In the genomic region with DNA sequence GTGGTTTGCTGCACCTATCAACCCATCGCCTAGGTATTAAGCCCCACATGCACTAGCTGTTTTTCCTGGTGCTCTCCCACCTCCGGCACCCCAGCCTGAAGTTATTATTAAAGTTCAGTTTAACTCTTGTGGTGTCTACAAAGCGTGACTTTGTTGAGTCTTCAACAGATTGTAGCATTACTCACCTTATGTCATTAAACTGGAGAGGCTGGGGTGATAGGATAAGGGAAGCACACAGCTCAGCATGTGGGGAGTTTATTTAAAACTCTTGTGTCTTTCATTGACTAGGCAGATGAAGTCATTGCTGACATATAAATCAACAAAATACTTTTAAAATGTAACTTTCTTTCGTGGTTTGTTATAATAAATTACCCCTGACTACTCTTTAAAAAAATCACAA, we compare ENCODE assay signal across 1 cellular context.
TF ChIP-seq lines count a peak whose summit lies in the region.

No MANE protein-coding gene starts in this region.

TF ChIP-seq in K562, 482 proteins besides CTCF, POLR2A, EP300 and RAD21 (continued from another document and continues in another):
- TF ChIP-seq, protein P1, sequence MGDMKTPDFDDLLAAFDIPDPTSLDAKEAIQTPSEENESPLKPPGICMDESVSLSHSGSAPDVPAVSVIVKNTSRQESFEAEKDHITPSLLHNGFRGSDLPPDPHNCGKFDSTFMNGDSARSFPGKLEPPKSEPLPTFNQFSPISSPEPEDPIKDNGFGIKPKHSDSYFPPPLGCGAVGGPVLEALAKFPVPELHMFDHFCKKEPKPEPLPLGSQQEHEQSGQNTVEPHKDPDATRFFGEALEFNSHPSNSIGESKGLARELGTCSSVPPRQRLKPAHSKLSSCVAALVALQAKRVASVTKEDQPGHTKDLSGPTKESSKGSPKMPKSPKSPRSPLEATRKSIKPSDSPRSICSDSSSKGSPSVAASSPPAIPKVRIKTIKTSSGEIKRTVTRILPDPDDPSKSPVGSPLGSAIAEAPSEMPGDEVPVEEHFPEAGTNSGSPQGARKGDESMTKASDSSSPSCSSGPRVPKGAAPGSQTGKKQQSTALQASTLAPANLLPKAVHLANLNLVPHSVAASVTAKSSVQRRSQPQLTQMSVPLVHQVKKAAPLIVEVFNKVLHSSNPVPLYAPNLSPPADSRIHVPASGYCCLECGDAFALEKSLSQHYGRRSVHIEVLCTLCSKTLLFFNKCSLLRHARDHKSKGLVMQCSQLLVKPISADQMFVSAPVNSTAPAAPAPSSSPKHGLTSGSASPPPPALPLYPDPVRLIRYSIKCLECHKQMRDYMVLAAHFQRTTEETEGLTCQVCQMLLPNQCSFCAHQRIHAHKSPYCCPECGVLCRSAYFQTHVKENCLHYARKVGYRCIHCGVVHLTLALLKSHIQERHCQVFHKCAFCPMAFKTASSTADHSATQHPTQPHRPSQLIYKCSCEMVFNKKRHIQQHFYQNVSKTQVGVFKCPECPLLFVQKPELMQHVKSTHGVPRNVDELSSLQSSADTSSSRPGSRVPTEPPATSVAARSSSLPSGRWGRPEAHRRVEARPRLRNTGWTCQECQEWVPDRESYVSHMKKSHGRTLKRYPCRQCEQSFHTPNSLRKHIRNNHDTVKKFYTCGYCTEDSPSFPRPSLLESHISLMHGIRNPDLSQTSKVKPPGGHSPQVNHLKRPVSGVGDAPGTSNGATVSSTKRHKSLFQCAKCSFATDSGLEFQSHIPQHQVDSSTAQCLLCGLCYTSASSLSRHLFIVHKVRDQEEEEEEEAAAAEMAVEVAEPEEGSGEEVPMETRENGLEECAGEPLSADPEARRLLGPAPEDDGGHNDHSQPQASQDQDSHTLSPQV (IDR thresholded peaks at IDR 0.05), result no peak
- TF ChIP-seq PTTG1 (tag; IDR thresholded peaks at IDR 0.05; ENCODE audit: low read depth) (no peak), NR3C1 (CRISPR knock-in tag; IDR thresholded peaks at IDR 0.05) (no peak), RAD51 (IDR thresholded peaks at IDR 0.05; ENCODE audit: borderline replicate concordance, low read depth) (no peak), DNMT1 (IDR thresholded peaks at IDR 0.05) (no peak), TBL1XR1 (IDR thresholded peaks at IDR 0.05; ENCODE audit: low read length in 2 of 2) (0 out of 4 replicates have a peak, but pooled peaks of 1 of the 2 experiments have one; percentile 15), CBX8 (IDR thresholded peaks at IDR 0.05; ENCODE audit: borderline replicate concordance, extremely low read depth, low read depth, low read length, poor library complexity, severe bottlenecking) (no peak), TARDBP (IDR thresholded peaks at IDR 0.05) (no peak), ZKSCAN8 (CRISPR knock-in tag; IDR thresholded peaks at IDR 0.05) (no peak), SRSF9 (IDR thresholded peaks at IDR 0.05; ENCODE audit: borderline replicate concordance, low read depth, low read length) (no peak), SREBF1 (IDR thresholded peaks at IDR 0.05; ENCODE audit: borderline replicate concordance, low read depth, low read length) (no peak), SLC30A9 (CRISPR knock-in tag; IDR thresholded peaks at IDR 0.05) (no peak), NFE2L1 (tag; IDR thresholded peaks at IDR 0.05; ENCODE audit: borderline replicate concordance, low read depth) (no peak), KLF13 (tag; IDR thresholded peaks at IDR 0.05; ENCODE audit: borderline replicate concordance, low read depth) (no peak), GTF2A2 (tag; IDR thresholded peaks at IDR 0.05) (no peak), OTX1 (CRISPR knock-in tag; IDR thresholded peaks at IDR 0.05) (no peak), CREBBP (IDR thresholded peaks at IDR 0.05; ENCODE audit: low read depth, low read length) (no peak), HDAC1 (IDR thresholded peaks at IDR 0.05) (no peak), SRSF3 (IDR thresholded peaks at IDR 0.05; ENCODE audit: insufficient read depth, low read length) (no peak), KDM4B (IDR thresholded peaks at IDR 0.05; ENCODE audit: borderline replicate concordance in 2 of 2, low read depth in 1 of 2) (no peak), BRF1 (IDR thresholded peaks at IDR 0.05; ENCODE audit: borderline replicate concordance, extremely low read depth, insufficient read length) (no peak), ZC3H11A (IDR thresholded peaks at IDR 0.05; ENCODE audit: low read depth, low read length) (no peak), JUND (IDR thresholded peaks at IDR 0.05; ENCODE audit: borderline replicate concordance, low read depth, low read length) (0 out of 2 replicates have a peak, but pooled peaks have one; percentile 11), JUND (tag; IDR thresholded peaks at IDR 0.05; ENCODE audit: borderline replicate concordance, low read depth, low read length) (no peak; the same call in 2 of the 3 replicates), HDAC3 (IDR thresholded peaks at IDR 0.05; ENCODE audit: borderline replicate concordance, partially characterized antibody) (peak; percentile 27), HNRNPK (IDR thresholded peaks at IDR 0.05; ENCODE audit: low read depth, low read length, poor library complexity, severe bottlenecking) (no peak), YBX1 (IDR thresholded peaks at IDR 0.05) (no peak), HSF4 (CRISPR knock-in tag; IDR thresholded peaks at IDR 0.05; ENCODE audit: borderline replicate concordance) (no peak), RBM39 (optimal IDR thresholded peaks at IDR 0.05; ENCODE audit: low read depth, low read length) (no peak), CEBPB (tag; IDR thresholded peaks at IDR 0.05) (no peak), ARID1B (IDR thresholded peaks at IDR 0.05) (peak; percentile 55), WHSC1 (IDR thresholded peaks at IDR 0.05; ENCODE audit: low read length) (no peak)
- TF ChIP-seq, protein P2, sequence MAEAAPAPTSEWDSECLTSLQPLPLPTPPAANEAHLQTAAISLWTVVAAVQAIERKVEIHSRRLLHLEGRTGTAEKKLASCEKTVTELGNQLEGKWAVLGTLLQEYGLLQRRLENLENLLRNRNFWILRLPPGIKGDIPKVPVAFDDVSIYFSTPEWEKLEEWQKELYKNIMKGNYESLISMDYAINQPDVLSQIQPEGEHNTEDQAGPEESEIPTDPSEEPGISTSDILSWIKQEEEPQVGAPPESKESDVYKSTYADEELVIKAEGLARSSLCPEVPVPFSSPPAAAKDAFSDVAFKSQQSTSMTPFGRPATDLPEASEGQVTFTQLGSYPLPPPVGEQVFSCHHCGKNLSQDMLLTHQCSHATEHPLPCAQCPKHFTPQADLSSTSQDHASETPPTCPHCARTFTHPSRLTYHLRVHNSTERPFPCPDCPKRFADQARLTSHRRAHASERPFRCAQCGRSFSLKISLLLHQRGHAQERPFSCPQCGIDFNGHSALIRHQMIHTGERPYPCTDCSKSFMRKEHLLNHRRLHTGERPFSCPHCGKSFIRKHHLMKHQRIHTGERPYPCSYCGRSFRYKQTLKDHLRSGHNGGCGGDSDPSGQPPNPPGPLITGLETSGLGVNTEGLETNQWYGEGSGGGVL (CRISPR knock-in tag; IDR thresholded peaks at IDR 0.05), result no peak
- TF ChIP-seq, protein P3, sequence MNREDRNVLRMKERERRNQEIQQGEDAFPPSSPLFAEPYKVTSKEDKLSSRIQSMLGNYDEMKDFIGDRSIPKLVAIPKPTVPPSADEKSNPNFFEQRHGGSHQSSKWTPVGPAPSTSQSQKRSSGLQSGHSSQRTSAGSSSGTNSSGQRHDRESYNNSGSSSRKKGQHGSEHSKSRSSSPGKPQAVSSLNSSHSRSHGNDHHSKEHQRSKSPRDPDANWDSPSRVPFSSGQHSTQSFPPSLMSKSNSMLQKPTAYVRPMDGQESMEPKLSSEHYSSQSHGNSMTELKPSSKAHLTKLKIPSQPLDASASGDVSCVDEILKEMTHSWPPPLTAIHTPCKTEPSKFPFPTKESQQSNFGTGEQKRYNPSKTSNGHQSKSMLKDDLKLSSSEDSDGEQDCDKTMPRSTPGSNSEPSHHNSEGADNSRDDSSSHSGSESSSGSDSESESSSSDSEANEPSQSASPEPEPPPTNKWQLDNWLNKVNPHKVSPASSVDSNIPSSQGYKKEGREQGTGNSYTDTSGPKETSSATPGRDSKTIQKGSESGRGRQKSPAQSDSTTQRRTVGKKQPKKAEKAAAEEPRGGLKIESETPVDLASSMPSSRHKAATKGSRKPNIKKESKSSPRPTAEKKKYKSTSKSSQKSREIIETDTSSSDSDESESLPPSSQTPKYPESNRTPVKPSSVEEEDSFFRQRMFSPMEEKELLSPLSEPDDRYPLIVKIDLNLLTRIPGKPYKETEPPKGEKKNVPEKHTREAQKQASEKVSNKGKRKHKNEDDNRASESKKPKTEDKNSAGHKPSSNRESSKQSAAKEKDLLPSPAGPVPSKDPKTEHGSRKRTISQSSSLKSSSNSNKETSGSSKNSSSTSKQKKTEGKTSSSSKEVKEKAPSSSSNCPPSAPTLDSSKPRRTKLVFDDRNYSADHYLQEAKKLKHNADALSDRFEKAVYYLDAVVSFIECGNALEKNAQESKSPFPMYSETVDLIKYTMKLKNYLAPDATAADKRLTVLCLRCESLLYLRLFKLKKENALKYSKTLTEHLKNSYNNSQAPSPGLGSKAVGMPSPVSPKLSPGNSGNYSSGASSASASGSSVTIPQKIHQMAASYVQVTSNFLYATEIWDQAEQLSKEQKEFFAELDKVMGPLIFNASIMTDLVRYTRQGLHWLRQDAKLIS (CRISPR knock-in tag; IDR thresholded peaks at IDR 0.05), result no peak
- TF ChIP-seq, protein P4, sequence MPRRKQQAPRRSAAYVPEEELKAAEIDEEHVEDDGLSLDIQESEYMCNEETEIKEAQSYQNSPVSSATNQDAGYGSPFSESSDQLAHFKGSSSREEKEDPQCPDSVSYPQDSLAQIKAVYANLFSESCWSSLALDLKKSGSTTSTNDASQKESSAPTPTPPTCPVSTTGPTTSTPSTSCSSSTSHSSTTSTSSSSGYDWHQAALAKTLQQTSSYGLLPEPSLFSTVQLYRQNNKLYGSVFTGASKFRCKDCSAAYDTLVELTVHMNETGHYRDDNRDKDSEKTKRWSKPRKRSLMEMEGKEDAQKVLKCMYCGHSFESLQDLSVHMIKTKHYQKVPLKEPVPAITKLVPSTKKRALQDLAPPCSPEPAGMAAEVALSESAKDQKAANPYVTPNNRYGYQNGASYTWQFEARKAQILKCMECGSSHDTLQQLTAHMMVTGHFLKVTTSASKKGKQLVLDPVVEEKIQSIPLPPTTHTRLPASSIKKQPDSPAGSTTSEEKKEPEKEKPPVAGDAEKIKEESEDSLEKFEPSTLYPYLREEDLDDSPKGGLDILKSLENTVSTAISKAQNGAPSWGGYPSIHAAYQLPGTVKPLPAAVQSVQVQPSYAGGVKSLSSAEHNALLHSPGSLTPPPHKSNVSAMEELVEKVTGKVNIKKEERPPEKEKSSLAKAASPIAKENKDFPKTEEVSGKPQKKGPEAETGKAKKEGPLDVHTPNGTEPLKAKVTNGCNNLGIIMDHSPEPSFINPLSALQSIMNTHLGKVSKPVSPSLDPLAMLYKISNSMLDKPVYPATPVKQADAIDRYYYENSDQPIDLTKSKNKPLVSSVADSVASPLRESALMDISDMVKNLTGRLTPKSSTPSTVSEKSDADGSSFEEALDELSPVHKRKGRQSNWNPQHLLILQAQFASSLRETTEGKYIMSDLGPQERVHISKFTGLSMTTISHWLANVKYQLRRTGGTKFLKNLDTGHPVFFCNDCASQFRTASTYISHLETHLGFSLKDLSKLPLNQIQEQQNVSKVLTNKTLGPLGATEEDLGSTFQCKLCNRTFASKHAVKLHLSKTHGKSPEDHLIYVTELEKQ (CRISPR knock-in tag; IDR thresholded peaks at IDR 0.05), result no peak
- TF ChIP-seq, protein P5, sequence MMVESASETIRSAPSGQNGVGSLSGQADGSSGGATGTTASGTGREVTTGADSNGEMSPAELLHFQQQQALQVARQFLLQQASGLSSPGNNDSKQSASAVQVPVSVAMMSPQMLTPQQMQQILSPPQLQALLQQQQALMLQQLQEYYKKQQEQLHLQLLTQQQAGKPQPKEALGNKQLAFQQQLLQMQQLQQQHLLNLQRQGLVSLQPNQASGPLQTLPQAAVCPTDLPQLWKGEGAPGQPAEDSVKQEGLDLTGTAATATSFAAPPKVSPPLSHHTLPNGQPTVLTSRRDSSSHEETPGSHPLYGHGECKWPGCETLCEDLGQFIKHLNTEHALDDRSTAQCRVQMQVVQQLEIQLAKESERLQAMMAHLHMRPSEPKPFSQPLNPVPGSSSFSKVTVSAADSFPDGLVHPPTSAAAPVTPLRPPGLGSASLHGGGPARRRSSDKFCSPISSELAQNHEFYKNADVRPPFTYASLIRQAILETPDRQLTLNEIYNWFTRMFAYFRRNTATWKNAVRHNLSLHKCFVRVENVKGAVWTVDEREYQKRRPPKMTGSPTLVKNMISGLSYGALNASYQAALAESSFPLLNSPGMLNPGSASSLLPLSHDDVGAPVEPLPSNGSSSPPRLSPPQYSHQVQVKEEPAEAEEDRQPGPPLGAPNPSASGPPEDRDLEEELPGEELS (CRISPR knock-in tag; IDR thresholded peaks at IDR 0.05; ENCODE audit: borderline replicate concordance), result no peak
- TF ChIP-seq, protein P6, sequence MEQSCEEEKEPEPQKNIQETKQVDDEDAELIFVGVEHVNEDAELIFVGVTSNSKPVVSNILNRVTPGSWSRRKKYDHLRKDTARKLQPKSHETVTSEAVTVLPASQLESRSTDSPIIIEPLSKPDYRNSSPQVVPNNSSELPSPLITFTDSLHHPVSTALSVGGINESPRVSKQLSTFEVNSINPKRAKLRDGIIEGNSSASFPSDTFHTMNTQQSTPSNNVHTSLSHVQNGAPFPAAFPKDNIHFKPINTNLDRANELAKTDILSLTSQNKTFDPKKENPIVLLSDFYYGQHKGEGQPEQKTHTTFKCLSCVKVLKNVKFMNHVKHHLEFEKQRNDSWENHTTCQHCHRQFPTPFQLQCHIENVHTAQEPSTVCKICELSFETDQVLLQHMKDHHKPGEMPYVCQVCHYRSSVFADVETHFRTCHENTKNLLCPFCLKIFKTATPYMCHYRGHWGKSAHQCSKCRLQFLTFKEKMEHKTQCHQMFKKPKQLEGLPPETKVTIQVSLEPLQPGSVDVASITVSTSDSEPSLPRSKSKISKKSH (CRISPR knock-in tag; IDR thresholded peaks at IDR 0.05), result no peak
- TF ChIP-seq, protein P7, sequence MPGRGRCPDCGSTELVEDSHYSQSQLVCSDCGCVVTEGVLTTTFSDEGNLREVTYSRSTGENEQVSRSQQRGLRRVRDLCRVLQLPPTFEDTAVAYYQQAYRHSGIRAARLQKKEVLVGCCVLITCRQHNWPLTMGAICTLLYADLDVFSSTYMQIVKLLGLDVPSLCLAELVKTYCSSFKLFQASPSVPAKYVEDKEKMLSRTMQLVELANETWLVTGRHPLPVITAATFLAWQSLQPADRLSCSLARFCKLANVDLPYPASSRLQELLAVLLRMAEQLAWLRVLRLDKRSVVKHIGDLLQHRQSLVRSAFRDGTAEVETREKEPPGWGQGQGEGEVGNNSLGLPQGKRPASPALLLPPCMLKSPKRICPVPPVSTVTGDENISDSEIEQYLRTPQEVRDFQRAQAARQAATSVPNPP (IDR thresholded peaks at IDR 0.05; ENCODE audit: borderline replicate concordance, insufficient read depth, insufficient read length), result no peak
- TF ChIP-seq, protein P8, sequence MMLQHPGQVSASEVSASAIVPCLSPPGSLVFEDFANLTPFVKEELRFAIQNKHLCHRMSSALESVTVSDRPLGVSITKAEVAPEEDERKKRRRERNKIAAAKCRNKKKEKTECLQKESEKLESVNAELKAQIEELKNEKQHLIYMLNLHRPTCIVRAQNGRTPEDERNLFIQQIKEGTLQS (IDR thresholded peaks at IDR 0.05), result peak; percentile 29; the same call in 1 of the 2 replicates
- TF ChIP-seq, protein P8 (CRISPR knock-in tag; conservative IDR thresholded peaks at IDR 0.05), result no peak
- TF ChIP-seq, protein P9, sequence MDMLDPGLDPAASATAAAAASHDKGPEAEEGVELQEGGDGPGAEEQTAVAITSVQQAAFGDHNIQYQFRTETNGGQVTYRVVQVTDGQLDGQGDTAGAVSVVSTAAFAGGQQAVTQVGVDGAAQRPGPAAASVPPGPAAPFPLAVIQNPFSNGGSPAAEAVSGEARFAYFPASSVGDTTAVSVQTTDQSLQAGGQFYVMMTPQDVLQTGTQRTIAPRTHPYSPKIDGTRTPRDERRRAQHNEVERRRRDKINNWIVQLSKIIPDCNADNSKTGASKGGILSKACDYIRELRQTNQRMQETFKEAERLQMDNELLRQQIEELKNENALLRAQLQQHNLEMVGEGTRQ (CRISPR knock-in tag; IDR thresholded peaks at IDR 0.05), result no peak
